In genomic region chr22:44930016-44930710, GRCh38 we compare ENCODE assay signal across 26 cellular contexts.
DNase-seq lines count a peak whose midpoint lies in the region; ATAC-seq, FAIRE-seq and TF ChIP-seq lines count a peak whose summit lies in the region.
"Had no signal": no experiment of that assay in that cellular context is flagged by ENCODE, and none has a peak within 500 bp of the region (broad histone marks: within the 10 kb centered on the region; RNA-seq: fewer than 3 reads in every experiment).

No MANE protein-coding gene starts in this region.

- H3K36me3 ChIP-seq in kidney (ENCODE audit: control insufficient read depth in 1 of 2, insufficient read depth in 2 of 2, low read length in 2 of 2), result no peaks in the 10 kb centered on the region
- H3K36me3 ChIP-seq: BLaER1 treated with 17β-estradiol and CSF1 and Interleukin-3, amounts not matched to agents 10 nM and 100 nM; HAP-1 had no signal

- H3K4me1 Mint-ChIP-seq in CD14-positive monocyte, result no peaks in the 10 kb centered on the region
- H3K4me1 Mint-ChIP-seq in chondrocyte (ENCODE audit: low read depth), result no peaks in the 10 kb centered on the region

- peak; percentile 34 for DNase-seq in CD14-positive monocyte (ENCODE audit: low spot score)
- DNase-seq in NCI-H526 (lab: John Stamatoyannopoulos, UW), result peak; percentile 85 to 90
- DNase-seq in chondrocyte (ENCODE audit: low spot score), result peak; percentile 55
- DNase-seq in kidney, result peak; percentile 54
- no peak for DNase-seq in stimulated activated CD4-positive, alpha-beta T cell treated with anti-CD3 and anti-CD28 coated beads, Interleukin-1b, Interleukin-23, amount 100 ng/mL, for 48 hours
- no peak for DNase-seq in Ammon's horn (ENCODE audit: low spot score)
- no peak for DNase-seq in foreskin fibroblast
- DNase-seq: Caco-2; CD4-positive, alpha-beta memory T cell; NCI-H1092; NCI-H1436; NCI-H187; NCI-H2081 treated with DMSO at 0.1 percent for 48 hours; NCI-H2171 treated with DMSO at 0.1 percent for 48 hours; NCI-H345; NCI-H510A treated with DMSO at 0.1 percent for 48 hours; PC-9; SIG-M5 had no signal

- H3K9me3 ChIP-seq in kidney (ENCODE audit: control insufficient read depth in 1 of 2, low read length in 2 of 2), result no peaks in the 10 kb centered on the region
- H3K9me3 ChIP-seq: BLaER1 treated with 17β-estradiol and CSF1 and Interleukin-3, amounts not matched to agents 10 nM and 100 nM; Caco-2; HAP-1 had no signal

- no peak overlapping the region for H3K27ac ChIP-seq in kidney (ENCODE audit: low read depth in 2 of 2, low read length in 2 of 2)
- H3K27ac ChIP-seq: BLaER1 treated with 17β-estradiol and CSF1 and Interleukin-3, amounts not matched to agents 10 nM and 100 nM; PC-9; SK-N-MC had no signal

- H3K4me3 Mint-ChIP-seq in CD14-positive monocyte (no peak overlapping the region), chondrocyte (ENCODE audit: unreplicated experiment) (no peak overlapping the region)
- H3K4me3 Mint-ChIP-seq: CD4-positive, alpha-beta memory T cell; GM23338 had no signal

- intact Hi-C loops in CD14-positive monocyte (cut with micrococcal nuclease) (no loop called here), kidney (cut with DNase I) (no loop called here)

- H3K27ac Mint-ChIP-seq in CD14-positive monocyte, result no peak overlapping the region
- H3K27ac Mint-ChIP-seq in chondrocyte (ENCODE audit: unreplicated experiment), result no peak overlapping the region
- H3K27ac Mint-ChIP-seq: CD4-positive, alpha-beta memory T cell had no signal

- H3K9me3 Mint-ChIP-seq in CD14-positive monocyte (peaks cover 0 to 3% (median 0%) of the 10 kb centered on the region in 7 donors), chondrocyte (ENCODE audit: low read depth) (no peaks in the 10 kb centered on the region)
- H3K9me3 Mint-ChIP-seq: CD4-positive, alpha-beta memory T cell; GM23338 had no signal

- H3K4me3 ChIP-seq in kidney (ENCODE audit: low read length in 2 of 2), result no peak overlapping the region
- H3K4me3 ChIP-seq in foreskin fibroblast (ENCODE audit: low read depth in 1 of 2, low read length in 2 of 2), result no peak overlapping the region
- H3K4me3 ChIP-seq: BLaER1 treated with 17β-estradiol and CSF1 and Interleukin-3, amounts not matched to agents 10 nM and 100 nM; GM12878; GM23338; HAP-1; PC-9; SK-N-MC had no signal

- peaks cover 0 to 2% of the 10 kb centered on the region in 2 donors for H3K4me1 ChIP-seq in kidney (ENCODE audit: control insufficient read depth in 1 of 2, insufficient read depth in 1 of 2, low read depth in 1 of 2, low read length in 2 of 2)
- H3K4me1 ChIP-seq: HAP-1 had no signal

- no peak for TF ChIP-seq CTCF in CD14-positive monocyte (IDR thresholded peaks at IDR 0.05)
- no peak for TF ChIP-seq CTCF in chondrocyte (IDR thresholded peaks at IDR 0.05)
- no peak for TF ChIP-seq CTCF in kidney (IDR thresholded peaks at IDR 0.05; ENCODE audit: borderline replicate concordance, extremely low read depth, insufficient read depth)
- no peak for TF ChIP-seq CTCF in foreskin fibroblast (IDR thresholded peaks at IDR 0.05; ENCODE audit: low read depth, low read length)

- H3K36me3 Mint-ChIP-seq in CD14-positive monocyte (no peaks in the 10 kb centered on the region), chondrocyte (ENCODE audit: low read depth) (no peaks in the 10 kb centered on the region)
- H3K36me3 Mint-ChIP-seq: CD4-positive, alpha-beta memory T cell had no signal

- H3K9ac ChIP-seq in kidney (ENCODE audit: low read length in 2 of 2), result no peak overlapping the region
- H3K9ac ChIP-seq: BLaER1 treated with 17β-estradiol and CSF1 and Interleukin-3, amounts not matched to agents 10 nM and 100 nM had no signal

- no peak for ATAC-seq in HG02885 (IDR thresholded peaks at IDR 0.05; ENCODE audit: poor library complexity, unreplicated experiment)
- ATAC-seq: GM12878, GM23338 had no signal

- no peak for FAIRE-seq in kidney (lab: Jason Lieb, UNC)
- FAIRE-seq: A204.1, G401.6, GM12878 had no signal

- H3K27me3 Mint-ChIP-seq in CD14-positive monocyte (ENCODE audit: low read depth in 3 of 3), result peaks cover 2 to 5% (median 3%) of the 10 kb centered on the region in 3 donors
- no peaks in the 10 kb centered on the region for H3K27me3 Mint-ChIP-seq in chondrocyte (ENCODE audit: low read depth)

Comparison
In these comparisons a context has a peak if more than half of its experiments do, and no peak if none do; other contexts are left out.
1. DNase-seq: peak in CD14-positive monocyte (single experiment), NCI-H526 (2 of 2), chondrocyte (single experiment) and kidney (single experiment); none in stimulated activated CD4-positive, alpha-beta T cell treated with anti-CD3 and anti-CD28 coated beads, Interleukin-1b, Interleukin-23, amount 100 ng/mL, for 48 hours (single experiment), Ammon's horn (single experiment) and foreskin fibroblast (0 of 2).